ENCODE assay signal across 8 cellular contexts in genomic region chr6:20534295-20534897, GRCh38. TPM values are rescaled to one million over a fixed set of nuclear protein-coding genes. Genes with fewer than 3 reads are reported as not detected.
DNase-seq lines count a peak whose midpoint lies in the region; ATAC-seq and TF ChIP-seq lines count a peak whose summit lies in the region.

Gene CDKAL1 (plus strand): TSS chr6:20534457. CDS start chr6:20546351, 11,894 bp downstream.

- peak within 1 kb of the TSS; percentile 95 for H3K4me2 ChIP-seq in BLaER1

- POLR2A ChIA-PET in activated CD4-positive, alpha-beta T cell treated with anti-CD3 and anti-CD28 coated beads, Interleukin-2, amount 10 ng/mL, durations not matched to agents 7 days and 5 days (lab: Charles Lee), result interaction anchor here (1.4 kb wide), 1 partner anchor 215 kb away, joined by 4 read pairs; no protein-coding TSS in a partner anchor

- intact Hi-C loops in left lung (cut with DNase I), result no loop called here

- ATAC-seq in GM19328 (IDR thresholded peaks at IDR 0.05; ENCODE audit: unreplicated experiment) (peak; percentile 66), HG03520 (IDR thresholded peaks at IDR 0.05; ENCODE audit: unreplicated experiment) (peak; percentile 71), left lung (peak; percentile 94)

- H4K20me1 ChIP-seq in BLaER1, result peaks cover 12% of the 10 kb centered on the region

- H3K4me3 Mint-ChIP-seq in activated CD4-positive, alpha-beta T cell treated with anti-CD3 and anti-CD28 coated beads, Interleukin-2, amount 10 ng/mL, durations not matched to agents 7 days and 5 days, result peak within 1 kb of the TSS; percentile 97

- no peaks in the 10 kb centered on the region for H3K9me3 Mint-ChIP-seq in activated CD4-positive, alpha-beta T cell treated with anti-CD3 and anti-CD28 coated beads, Interleukin-2, amount 10 ng/mL, durations not matched to agents 7 days and 5 days

- CTCF ChIA-PET in activated CD4-positive, alpha-beta T cell treated with anti-CD3 and anti-CD28 coated beads, Interleukin-2, amount 10 ng/mL, durations not matched to agents 7 days and 5 days (lab: Charles Lee), result no interaction called here

- H3K36me3 Mint-ChIP-seq in activated CD4-positive, alpha-beta T cell treated with anti-CD3 and anti-CD28 coated beads, Interleukin-2, amount 10 ng/mL, durations not matched to agents 7 days and 5 days (ENCODE audit: low read depth), result peaks cover 16% of the 10 kb centered on the region

- H3K27ac Mint-ChIP-seq in activated CD4-positive, alpha-beta T cell treated with anti-CD3 and anti-CD28 coated beads, Interleukin-2, amount 10 ng/mL, durations not matched to agents 7 days and 5 days, result peak within 1 kb of the TSS; percentile 95

- peaks cover 51% of the 10 kb centered on the region for H3K4me1 Mint-ChIP-seq in activated CD4-positive, alpha-beta T cell treated with anti-CD3 and anti-CD28 coated beads, Interleukin-2, amount 10 ng/mL, durations not matched to agents 7 days and 5 days

- DNase-seq in NCI-H69 (lab: John Stamatoyannopoulos, UW) (peak; percentile 96), dermis blood vessel endothelial cell (peak; percentile 96), left lung (peak; percentile 86 to 89)
- peak; percentile 93 for DNase-seq in activated CD4-positive, alpha-beta T cell treated with anti-CD3 and anti-CD28 coated beads, Interleukin-2, amount 10 ng/mL, durations not matched to agents 7 days and 5 days
- DNase-seq in stimulated activated CD4-positive, alpha-beta T cell treated with anti-CD3 and anti-CD28 coated beads, Interleukin-2, amount 100 ng/mL, for 48 hours, result peak; percentile 82 to 83

- H3K4me1 ChIP-seq in BLaER1, result peaks cover 22% of the 10 kb centered on the region
- H3K4me1 ChIP-seq in left lung, result peaks cover 0 to 19% of the 10 kb centered on the region in 2 donors

- H3K36me3 ChIP-seq in BLaER1 (peaks cover 28% of the 10 kb centered on the region), left lung (peaks cover 0 to 8% of the 10 kb centered on the region in 2 donors)

- H3K27me3 Mint-ChIP-seq in activated CD4-positive, alpha-beta T cell treated with anti-CD3 and anti-CD28 coated beads, Interleukin-2, amount 10 ng/mL, durations not matched to agents 7 days and 5 days, result peaks cover 3% of the 10 kb centered on the region

- H3K27me3 ChIP-seq in BLaER1, result no peaks in the 10 kb centered on the region
- H3K27me3 ChIP-seq in left lung, result no peaks in the 10 kb centered on the region

- H3K4me3 ChIP-seq in BLaER1 (peak within 1 kb of the TSS; percentile 84), left lung (peak within 1 kb of the TSS; percentile 66 to 78)

- peak within 1 kb of the TSS; percentile 87 for H3K27ac ChIP-seq in BLaER1
- peak within 1 kb of the TSS; percentile 81 to 83 for H3K27ac ChIP-seq in left lung

- H3K9ac ChIP-seq in BLaER1, result peak within 1 kb of the TSS; percentile 88

- TF ChIP-seq CTCF in left lung (IDR thresholded peaks at IDR 0.05), result no peak

- H3K9me3 ChIP-seq in BLaER1 (no peaks in the 10 kb centered on the region), left lung (no peaks in the 10 kb centered on the region)

RNA-seq across cellular contexts. Expression of gene CDKAL1, which starts in this region (rescaled TPM):
- 10 to 100 TPM; 23.5 to 26.9 TPM for total RNA-seq in activated CD4-positive, alpha-beta T cell treated with anti-CD3 and anti-CD28 coated beads, Interleukin-2, amount 10 ng/mL, durations not matched to agents 7 days and 5 days
- 24.9 and 28.1 TPM in 2 replicates for total RNA-seq in dermis blood vessel endothelial cell
- total RNA-seq in left lung, result 10 to 100 TPM; 13.6 to 14.0 TPM

Comparison
In these comparisons a context has a peak if more than half of its experiments do, and no peak if none do; other contexts are left out.
1. Peak in every context shown above with its lines: DNase-seq, ATAC-seq, H3K4me3 ChIP-seq and H3K27ac ChIP-seq.